ENCODE assay signal across 1 cellular context in the genomic region with DNA sequence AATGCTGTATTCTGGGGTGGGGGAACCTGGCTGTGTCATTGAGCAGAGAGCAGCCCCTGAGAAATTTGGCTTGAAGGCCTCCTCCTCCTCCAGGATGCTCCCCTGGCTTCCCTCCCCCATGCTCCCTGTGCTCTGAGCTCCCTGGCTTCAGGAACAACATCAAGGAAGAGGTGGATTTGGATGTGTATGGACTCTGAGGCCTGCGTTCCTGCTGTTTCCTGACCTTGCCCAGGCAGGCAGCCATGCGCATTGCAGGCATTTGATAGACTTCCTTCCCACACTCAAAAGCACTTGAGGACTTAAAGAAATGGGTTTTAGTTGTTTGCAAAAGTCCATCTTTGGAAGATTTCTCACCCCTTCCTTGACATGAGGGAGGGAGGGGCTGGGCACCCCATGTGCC.
TF ChIP-seq lines count a peak whose summit lies in the region.

No MANE protein-coding gene starts in this region.

TF ChIP-seq in WTC11, 78 proteins besides CTCF, POLR2A, EP300 and RAD21 (continued from another document):
- TF ChIP-seq, protein P1, sequence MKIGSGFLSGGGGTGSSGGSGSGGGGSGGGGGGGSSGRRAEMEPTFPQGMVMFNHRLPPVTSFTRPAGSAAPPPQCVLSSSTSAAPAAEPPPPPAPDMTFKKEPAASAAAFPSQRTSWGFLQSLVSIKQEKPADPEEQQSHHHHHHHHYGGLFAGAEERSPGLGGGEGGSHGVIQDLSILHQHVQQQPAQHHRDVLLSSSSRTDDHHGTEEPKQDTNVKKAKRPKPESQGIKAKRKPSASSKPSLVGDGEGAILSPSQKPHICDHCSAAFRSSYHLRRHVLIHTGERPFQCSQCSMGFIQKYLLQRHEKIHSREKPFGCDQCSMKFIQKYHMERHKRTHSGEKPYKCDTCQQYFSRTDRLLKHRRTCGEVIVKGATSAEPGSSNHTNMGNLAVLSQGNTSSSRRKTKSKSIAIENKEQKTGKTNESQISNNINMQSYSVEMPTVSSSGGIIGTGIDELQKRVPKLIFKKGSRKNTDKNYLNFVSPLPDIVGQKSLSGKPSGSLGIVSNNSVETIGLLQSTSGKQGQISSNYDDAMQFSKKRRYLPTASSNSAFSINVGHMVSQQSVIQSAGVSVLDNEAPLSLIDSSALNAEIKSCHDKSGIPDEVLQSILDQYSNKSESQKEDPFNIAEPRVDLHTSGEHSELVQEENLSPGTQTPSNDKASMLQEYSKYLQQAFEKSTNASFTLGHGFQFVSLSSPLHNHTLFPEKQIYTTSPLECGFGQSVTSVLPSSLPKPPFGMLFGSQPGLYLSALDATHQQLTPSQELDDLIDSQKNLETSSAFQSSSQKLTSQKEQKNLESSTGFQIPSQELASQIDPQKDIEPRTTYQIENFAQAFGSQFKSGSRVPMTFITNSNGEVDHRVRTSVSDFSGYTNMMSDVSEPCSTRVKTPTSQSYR (CRISPR knock-in tag; IDR thresholded peaks at IDR 0.05): no peak
- TF ChIP-seq, protein P2, sequence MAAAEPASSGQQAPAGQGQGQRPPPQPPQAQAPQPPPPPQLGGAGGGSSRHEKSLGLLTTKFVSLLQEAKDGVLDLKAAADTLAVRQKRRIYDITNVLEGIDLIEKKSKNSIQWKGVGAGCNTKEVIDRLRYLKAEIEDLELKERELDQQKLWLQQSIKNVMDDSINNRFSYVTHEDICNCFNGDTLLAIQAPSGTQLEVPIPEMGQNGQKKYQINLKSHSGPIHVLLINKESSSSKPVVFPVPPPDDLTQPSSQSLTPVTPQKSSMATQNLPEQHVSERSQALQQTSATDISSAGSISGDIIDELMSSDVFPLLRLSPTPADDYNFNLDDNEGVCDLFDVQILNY (CRISPR knock-in tag; IDR thresholded peaks at IDR 0.05): no peak
- TF ChIP-seq FOXK1 (CRISPR knock-in tag; IDR thresholded peaks at IDR 0.05) (no peak), ZNF396 (CRISPR knock-in tag; IDR thresholded peaks at IDR 0.05; ENCODE audit: borderline replicate concordance) (no peak), TP53 (CRISPR knock-in tag; IDR thresholded peaks at IDR 0.05) (no peak)
- TF ChIP-seq, protein P3, sequence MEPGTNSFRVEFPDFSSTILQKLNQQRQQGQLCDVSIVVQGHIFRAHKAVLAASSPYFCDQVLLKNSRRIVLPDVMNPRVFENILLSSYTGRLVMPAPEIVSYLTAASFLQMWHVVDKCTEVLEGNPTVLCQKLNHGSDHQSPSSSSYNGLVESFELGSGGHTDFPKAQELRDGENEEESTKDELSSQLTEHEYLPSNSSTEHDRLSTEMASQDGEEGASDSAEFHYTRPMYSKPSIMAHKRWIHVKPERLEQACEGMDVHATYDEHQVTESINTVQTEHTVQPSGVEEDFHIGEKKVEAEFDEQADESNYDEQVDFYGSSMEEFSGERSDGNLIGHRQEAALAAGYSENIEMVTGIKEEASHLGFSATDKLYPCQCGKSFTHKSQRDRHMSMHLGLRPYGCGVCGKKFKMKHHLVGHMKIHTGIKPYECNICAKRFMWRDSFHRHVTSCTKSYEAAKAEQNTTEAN (CRISPR knock-in tag; IDR thresholded peaks at IDR 0.05): no peak
TF ChIP-seq in WTC11: peak in this region for 0.
